9 cellular contexts compared by ENCODE assay signal in genomic region chr19:8050274-8051096, GRCh38. TPM values are rescaled to one million over a fixed set of nuclear protein-coding genes. Genes with fewer than 3 reads are reported as not detected.
DNase-seq lines count a peak whose midpoint lies in the region; ATAC-seq and TF ChIP-seq lines count a peak whose summit lies in the region.
"Had no signal": no experiment of that assay in that cellular context is flagged by ENCODE, and none has a peak within 500 bp of the region (broad histone marks: within the 10 kb centered on the region; RNA-seq: fewer than 3 reads in every experiment).

No MANE protein-coding gene starts in this region.

- TF ChIP-seq CTCF in GM12864 (IDR thresholded peaks at IDR 0.05; ENCODE audit: low read depth, low read length, missing control alignments): no peak
- TF ChIP-seq CTCF in astrocyte of the spinal cord (IDR thresholded peaks at IDR 0.05; ENCODE audit: low read depth, low read length): no peak
- TF ChIP-seq CTCF in gastrocnemius medialis (IDR thresholded peaks at IDR 0.05 in 4 of 5, conservative IDR thresholded peaks at IDR 0.05 in 1 of 5): no peak

- peak; percentile 97 for DNase-seq in GM12864 (ENCODE audit: low read depth)
- DNase-seq in NCI-H146 (lab: John Stamatoyannopoulos, UW): peak; percentile 85
- peak; percentile 66 for DNase-seq in T-helper 22 cell (ENCODE audit: low read depth)
- DNase-seq in astrocyte of the spinal cord (ENCODE audit: low read depth, low spot score): peak; percentile 55
- peak; percentile 99 for DNase-seq in iPS DF 6.9 (ENCODE audit: low read depth, low spot score)
- peak; percentile 59 to 62 for DNase-seq in gastrocnemius medialis

- peak; percentile 78 for ATAC-seq in HG02642 (IDR thresholded peaks at IDR 0.05; ENCODE audit: poor library complexity, unreplicated experiment)
- ATAC-seq in gastrocnemius medialis: peak; percentile 33 to 50
- ATAC-seq in HG03565 (IDR thresholded peaks at IDR 0.05; ENCODE audit: unreplicated experiment): no peak

- H3K36me3 ChIP-seq in iPS DF 6.9 (ENCODE audit: control insufficient read depth, insufficient read depth, low read length): no peaks in the 10 kb centered on the region
- no peaks in the 10 kb centered on the region for H3K36me3 ChIP-seq in gastrocnemius medialis

- H3K9me3 ChIP-seq in iPS DF 6.9 (ENCODE audit: control insufficient read depth, insufficient read depth, low read length) (no peaks in the 10 kb centered on the region), gastrocnemius medialis (no peaks in the 10 kb centered on the region)

- in situ Hi-C loops in astrocyte of the spinal cord (cut with HindIII; ENCODE audit: low sequenced_read_pairs): no loop called here
- in situ Hi-C loops in gastrocnemius medialis (cut with MboI; ENCODE audit: low sequenced_read_pairs in 4 of 4): no loop called here

- H3K27me3 ChIP-seq in iPS DF 6.9 (ENCODE audit: control insufficient read depth, insufficient read depth, low read length) (no peaks in the 10 kb centered on the region), gastrocnemius medialis (peaks cover 8 to 10% (median 10%) of the 10 kb centered on the region in 3 donors)

- no peak for TF ChIP-seq POLR2A in gastrocnemius medialis (IDR thresholded peaks at IDR 0.05)

- H3K27ac ChIP-seq in iPS DF 6.9 (ENCODE audit: low read length): no peak overlapping the region
- H3K27ac ChIP-seq in gastrocnemius medialis: no peak overlapping the region

- H3K4me3 ChIP-seq in GM12864 (ENCODE audit: low read depth, low read length) (peak overlapping the region; percentile 52), astrocyte of the spinal cord (ENCODE audit: low read depth, low read length) (no peak overlapping the region), iPS DF 6.9 (ENCODE audit: low read length) (peak overlapping the region; percentile 55; the same call in 1 of the 2 replicates), gastrocnemius medialis (peak overlapping the region in 2 of 4 donors; percentile 14 to 19)

- intact Hi-C loops in gastrocnemius medialis (cut with DNase I; ENCODE audit: low total_unique reads): no loop called here

- no CpG with 5 or more reads among the region's 49 CpGs for WGBS in iPS DF 6.9 (ENCODE audit: insufficient coverage, insufficient read length)

- H3K4me1 ChIP-seq in iPS DF 6.9 (ENCODE audit: control insufficient read depth, insufficient read depth, low read length) (0 out of 2 replicates have a peak, but pooled peaks cover 3% of the 10 kb centered on the region), gastrocnemius medialis (no peaks in the 10 kb centered on the region)

RNA-seq across cellular contexts. Expression of gene CCL25, which starts 2.1 kb away (rescaled TPM):
- not detected for total RNA-seq in gastrocnemius medialis
- total RNA-seq: subcutaneous adipose tissue had no signal

RNA-seq across cellular contexts. Expression of gene ELAVL1, which starts 45.0 kb away (rescaled TPM):
- 10 to 100 TPM; 18.2 to 40.5 (median 28.9) TPM for total RNA-seq in gastrocnemius medialis
